Comparison of ENCODE assay signal across 34 cellular contexts in genomic region chr3:54206874-54207273, GRCh38.
A peak's percentile ranks its signal among the peaks of the same experiment; 100 is the strongest.
DNase-seq lines count a peak whose midpoint lies in the region; ATAC-seq, FAIRE-seq and TF ChIP-seq lines count a peak whose summit lies in the region.
"Had no signal": no experiment of that assay in that cellular context is flagged by ENCODE, and none has a peak within 500 bp of the region (broad histone marks: within the 10 kb centered on the region; RNA-seq: fewer than 3 reads in every experiment).

No MANE protein-coding gene starts in this region.

- peaks cover 38% of the 10 kb centered on the region for H3K27me3 Mint-ChIP-seq in Calu3 (ENCODE audit: unreplicated experiment)
- H3K27me3 Mint-ChIP-seq: activated CD8-positive, alpha-beta memory T cell treated with anti-CD3 and anti-CD28 coated beads, Interleukin-2, amount 10 ng/mL, durations not matched to agents 7 days and 5 days; activated naive CD8-positive, alpha-beta T cell treated with anti-CD3 and anti-CD28 coated beads for 36 hours; T-helper 17 cell had no signal

- no peak for FAIRE-seq in K562 (lab: Jason Lieb, UNC)
- FAIRE-seq: A549, endothelial cell of umbilical vein, G401.6, TTC549 had no signal

- intact Hi-C loops in K562 (cut with micrococcal nuclease), result no loop called here
- intact Hi-C loops in Calu3 (cut with micrococcal nuclease; ENCODE audit: unreplicated experiment), result no loop called here

- ATAC-seq in K562, result no peak
- no peak for ATAC-seq in GM19351 (IDR thresholded peaks at IDR 0.05; ENCODE audit: unreplicated experiment)
- ATAC-seq: A549; activated CD4-positive, CD25-positive, alpha-beta regulatory T cell treated with anti-CD3 and anti-CD28 coated beads, Interleukin-2, amount 50 U/mL, for 24 hours; activated CD8-positive, alpha-beta memory T cell treated with anti-CD3 and anti-CD28 coated beads, Interleukin-2, amount 10 ng/mL, durations not matched to agents 7 days and 5 days; activated T-cell treated with anti-CD3 and anti-CD28 coated beads, Interleukin-2, amount 50 U/mL, for 4 hours; CD8-positive, alpha-beta T cell; left lobe of liver; T-helper 17 cell had no signal

- TF ChIP-seq CTCF in K562 (IDR thresholded peaks at IDR 0.05 in 2 of 3, conservative IDR thresholded peaks at IDR 0.05 in 1 of 3; ENCODE audit: insufficient read depth in 2 of 3, low read depth in 1 of 3, low read length in 3 of 3), result no peak
- no peak for TF ChIP-seq CTCF in Calu3 (IDR thresholded peaks at IDR 0.05; ENCODE audit: unreplicated experiment)

- no peak overlapping the region for H3K4me2 ChIP-seq in K562 (ENCODE audit: insufficient read depth, low read length)
- H3K4me2 ChIP-seq: A549 had no signal

- DNase-seq in NCI-H146 (lab: John Stamatoyannopoulos, UW), result peak; percentile 21
- DNase-seq in NCI-H146 treated with DMSO at 0.1 percent for 48 hours (lab: John Stamatoyannopoulos, UW; ENCODE audit: unreplicated experiment), result no peak
- peak; percentile 5 for DNase-seq in ACHN
- DNase-seq in HT-29 (ENCODE audit: low spot score), result peak; percentile 16
- DNase-seq in K562 (ENCODE audit: extremely low read depth in 1 of 4, low spot score in 3 of 4), result no peak
- DNase-seq in DMS114 treated with DMSO at 0.1 percent for 48 hours (lab: John Stamatoyannopoulos, UW; ENCODE audit: unreplicated experiment), result no peak
- DNase-seq in Calu3, result no peak
- DNase-seq: activated CD4-positive, alpha-beta T cell treated with anti-CD3 and anti-CD28 coated beads, Interleukin-2, amount 50 U/mL, for 4 hours; activated CD8-positive, alpha-beta memory T cell treated with anti-CD3 and anti-CD28 coated beads, Interleukin-2, amount 10 ng/mL, durations not matched to agents 7 days and 5 days; activated gamma-delta T cell; activated naive CD8-positive, alpha-beta T cell treated with anti-CD3 and anti-CD28 coated beads for 36 hours; activated T-cell treated with anti-CD3 and anti-CD28 coated beads, Interleukin-2, amount 50 U/mL, for 4 hours; AML-193; anterior cingulate cortex; CD8-positive, alpha-beta T cell; DMS79; NCI-H2029 treated with DMSO at 0.1 percent for 48 hours; NCI-H226; NCI-H748 treated with DMSO at 0.1 percent for 48 hours; RPMI8226; stimulated activated CD4-positive, alpha-beta T cell treated with anti-CD3 and anti-CD28 coated beads, Interleukin-4, amount 100 ng/mL, for 1 hour; T-helper 17 cell; thyroid gland had no signal

- TF ChIP-seq POLR2A in K562 (conservative IDR thresholded peaks at IDR 0.05), result no peak

- H3K9me3 ChIP-seq in K562 (replicated peaks; ENCODE audit: control insufficient read depth, insufficient read depth, low read depth, low read length), result no peaks in the 10 kb centered on the region
- H3K9me3 ChIP-seq: A549, breast epithelium, neutrophil, prostate gland, thyroid gland had no signal

- peaks cover 3% of the 10 kb centered on the region for H3K9me3 Mint-ChIP-seq in Calu3 (ENCODE audit: low read depth, unreplicated experiment)

- TF ChIP-seq EP300 in K562 (IDR thresholded peaks at IDR 0.05; ENCODE audit: low read length), result no peak

- H3K9me1 ChIP-seq in K562 (ENCODE audit: control insufficient read depth, insufficient read depth, low read length), result no peaks in the 10 kb centered on the region

- H3K27ac Mint-ChIP-seq in Calu3 (ENCODE audit: unreplicated experiment), result no peak overlapping the region
- H3K27ac Mint-ChIP-seq: activated CD8-positive, alpha-beta memory T cell treated with anti-CD3 and anti-CD28 coated beads, Interleukin-2, amount 10 ng/mL, durations not matched to agents 7 days and 5 days; activated naive CD8-positive, alpha-beta T cell treated with anti-CD3 and anti-CD28 coated beads for 36 hours; CD8-positive, alpha-beta T cell; T-helper 17 cell had no signal

- WGBS in K562 (ENCODE audit: insufficient coverage, low coverage, missing lambda C conversion rate), result 0% methylated on average over 1 of the region's 1 CpG

- H3K36me3 Mint-ChIP-seq in Calu3 (ENCODE audit: insufficient read depth, unreplicated experiment), result no peaks in the 10 kb centered on the region
- H3K36me3 Mint-ChIP-seq: activated CD8-positive, alpha-beta memory T cell treated with anti-CD3 and anti-CD28 coated beads, Interleukin-2, amount 10 ng/mL, durations not matched to agents 7 days and 5 days; activated naive CD8-positive, alpha-beta T cell treated with anti-CD3 and anti-CD28 coated beads for 36 hours; CD8-positive, alpha-beta T cell had no signal

- no peaks in the 10 kb centered on the region for H3K4me1 ChIP-seq in K562 (replicated peaks in 1 of 2; ENCODE audit: control insufficient read depth in 2 of 2, insufficient read depth in 2 of 2, low read length in 2 of 2)
- H3K4me1 ChIP-seq: A549, breast epithelium, prostate gland, thyroid gland had no signal

- in situ Hi-C loops in ACHN (cut with HindIII; ENCODE audit: low pct_ligation_motif_present, low pct_unique_long_range_greater_than_20kb, low sequenced_read_pairs), result no loop called here
- in situ Hi-C loops in K562 (cut with MboI), result no loop called here

- no peaks in the 10 kb centered on the region for H3K36me3 ChIP-seq in K562 (ENCODE audit: control insufficient read depth, insufficient read depth, low read length)
- H3K36me3 ChIP-seq: breast epithelium, neutrophil, prostate gland, thyroid gland had no signal

- no peak overlapping the region for H2AFZ ChIP-seq in K562 (ENCODE audit: low read depth, low read length)

- H3K79me2 ChIP-seq in K562 (ENCODE audit: control insufficient read depth, insufficient read depth, low read length), result no peaks in the 10 kb centered on the region

- TF ChIP-seq RAD21 in K562 (CRISPR knock-in tag; conservative IDR thresholded peaks at IDR 0.05 in 1 of 2, IDR thresholded peaks at IDR 0.05 in 1 of 2), result no peak

- no TSS peak for BruUV-seq in K562 (replicated peaks; lab: Mats Ljungman, UMichigan)
- BruUV-seq in Calu3 (replicated peaks; lab: Mats Ljungman, UMichigan), result no TSS peak

- H3K4me1 Mint-ChIP-seq in Calu3 (ENCODE audit: low read depth, unreplicated experiment), result no peaks in the 10 kb centered on the region
- H3K4me1 Mint-ChIP-seq: activated CD8-positive, alpha-beta memory T cell treated with anti-CD3 and anti-CD28 coated beads, Interleukin-2, amount 10 ng/mL, durations not matched to agents 7 days and 5 days; activated naive CD8-positive, alpha-beta T cell treated with anti-CD3 and anti-CD28 coated beads for 36 hours; T-helper 17 cell had no signal

- no peaks in the 10 kb centered on the region for H4K20me1 ChIP-seq in K562 (replicated peaks; ENCODE audit: control insufficient read depth, insufficient read depth, low read length)

- POLR2A ChIA-PET in K562 (lab: Yijun Ruan, JAX), result interaction anchor here (1.0 kb wide), 1 partner anchor 8 kb away, joined by 3 read pairs; no protein-coding TSS in a partner anchor

- no peaks in the 10 kb centered on the region; a peak in 1 of 5 replicates for H3K27me3 ChIP-seq in K562 (ENCODE audit: control insufficient read depth in 2 of 2, insufficient read depth in 2 of 2, low read length in 2 of 2)
- H3K27me3 ChIP-seq: breast epithelium, neutrophil, thyroid gland had no signal

- no peak overlapping the region for H3K4me3 Mint-ChIP-seq in Calu3 (ENCODE audit: low read depth, unreplicated experiment)
- H3K4me3 Mint-ChIP-seq: activated CD8-positive, alpha-beta memory T cell treated with anti-CD3 and anti-CD28 coated beads, Interleukin-2, amount 10 ng/mL, durations not matched to agents 7 days and 5 days; activated naive CD8-positive, alpha-beta T cell treated with anti-CD3 and anti-CD28 coated beads for 36 hours; activated T-cell treated with anti-CD3 and anti-CD28 coated beads, Interleukin-2, amount 50 U/mL, for 4 hours; CD8-positive, alpha-beta T cell; T-helper 17 cell had no signal

- CTCF ChIA-PET in K562 (lab: Yijun Ruan, JAX; ENCODE audit: low intra/inter-chr PET ratio), result no interaction called here
- CTCF ChIA-PET in Calu3 (lab: Charles Lee), result no interaction called here

- no peak overlapping the region for H3K9ac ChIP-seq in K562 (ENCODE audit: insufficient read depth in 1 of 2, low read depth in 2 of 2, low read length in 2 of 2)

- no peak overlapping the region for H3K27ac ChIP-seq in K562 (ENCODE audit: extremely low read depth, low read depth, low read length)
- H3K27ac ChIP-seq: A549, breast epithelium, neutrophil, prostate gland, SK-N-MC, thyroid gland had no signal

- no peak overlapping the region for H3K4me3 ChIP-seq in K562
- H3K4me3 ChIP-seq: A549, breast epithelium, prostate gland, SK-N-MC, thyroid gland had no signal

TF ChIP-seq in K562, 482 proteins besides CTCF, POLR2A, EP300 and RAD21:
- no peak for TF ChIP-seq NR2C2 (CRISPR knock-in tag; IDR thresholded peaks at IDR 0.05)
- TF ChIP-seq NR2C2 (tag; IDR thresholded peaks at IDR 0.05), result no peak
- peak in 1 of 2 experiments; percentile 21; a peak in 1 of 4 replicates for TF ChIP-seq SIX5 (IDR thresholded peaks at IDR 0.05; ENCODE audit: borderline replicate concordance in 1 of 2, insufficient read depth in 1 of 2, low read depth in 1 of 2, low read length in 2 of 2)
- no peak for TF ChIP-seq ZBTB8A (IDR thresholded peaks at IDR 0.05; ENCODE audit: partially characterized antibody)
- no peak for TF ChIP-seq ZNF592 (IDR thresholded peaks at IDR 0.05)
- TF ChIP-seq HCFC1 (IDR thresholded peaks at IDR 0.05; ENCODE audit: low read depth, low read length), result peak; percentile 57
TF ChIP-seq in K562: peak in this region for 2.

Comparison
In these comparisons a context has a peak if more than half of its experiments do, and no peak if none do; other contexts are left out.
1. DNase-seq: peak in NCI-H146 (single experiment), ACHN (single experiment) and HT-29 (single experiment); none in NCI-H146 treated with DMSO at 0.1 percent for 48 hours (single experiment), K562 (0 of 4), DMS114 treated with DMSO at 0.1 percent for 48 hours (single experiment) and Calu3 (single experiment).